ENCODE assay signal across 1 cellular context in the genomic region with DNA sequence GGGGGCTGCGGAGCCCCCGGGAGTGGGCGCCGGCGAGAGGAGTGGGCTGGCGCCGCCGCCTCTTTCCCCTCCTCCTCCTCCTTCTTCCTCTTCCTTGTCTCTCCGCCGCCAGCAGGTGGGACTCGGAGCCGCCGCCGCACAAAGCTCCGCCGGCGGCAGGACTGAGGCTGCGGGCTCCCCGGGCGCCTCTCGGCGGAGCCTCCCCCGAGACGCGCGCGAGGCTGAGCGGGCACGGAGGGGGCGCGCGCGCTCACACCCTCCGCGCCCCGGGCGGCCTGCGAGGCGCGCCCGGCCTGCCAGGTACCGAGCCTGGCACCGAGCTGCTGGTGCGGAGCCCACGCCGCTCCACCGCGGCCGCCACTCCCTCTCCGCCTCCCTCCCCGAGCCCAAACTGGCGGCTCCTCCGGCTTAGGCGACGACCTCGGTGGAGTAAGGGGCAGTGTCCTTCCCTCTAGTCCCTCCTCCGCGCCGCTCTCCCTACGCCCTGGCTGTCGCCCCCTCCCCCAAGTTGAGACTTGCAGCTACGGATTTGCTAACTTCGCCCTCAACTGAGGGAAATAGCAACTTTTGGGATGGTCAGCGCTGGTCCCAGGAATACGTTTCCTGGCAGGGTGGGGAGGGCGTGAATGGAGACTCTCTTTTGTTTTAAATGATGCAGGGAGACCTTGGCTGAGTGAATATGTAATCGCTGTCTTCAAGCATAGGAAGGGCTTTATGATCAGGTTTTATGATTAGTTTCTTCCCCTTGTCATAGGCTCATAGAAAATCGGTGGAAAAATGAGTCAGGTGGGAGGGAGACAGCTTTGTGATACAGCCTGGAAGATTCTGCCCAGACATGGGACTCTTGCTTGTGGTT.
TF ChIP-seq lines count a peak whose summit lies in the region.

No MANE protein-coding gene starts in this region.

TF ChIP-seq in IMR-90, 13 proteins besides CTCF, POLR2A, EP300 and RAD21 (continued from another document):
- TF ChIP-seq, protein P1, sequence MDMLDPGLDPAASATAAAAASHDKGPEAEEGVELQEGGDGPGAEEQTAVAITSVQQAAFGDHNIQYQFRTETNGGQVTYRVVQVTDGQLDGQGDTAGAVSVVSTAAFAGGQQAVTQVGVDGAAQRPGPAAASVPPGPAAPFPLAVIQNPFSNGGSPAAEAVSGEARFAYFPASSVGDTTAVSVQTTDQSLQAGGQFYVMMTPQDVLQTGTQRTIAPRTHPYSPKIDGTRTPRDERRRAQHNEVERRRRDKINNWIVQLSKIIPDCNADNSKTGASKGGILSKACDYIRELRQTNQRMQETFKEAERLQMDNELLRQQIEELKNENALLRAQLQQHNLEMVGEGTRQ (IDR thresholded peaks at IDR 0.05; ENCODE audit: low read depth, low read length) = no peak
- TF ChIP-seq RFX5 (IDR thresholded peaks at IDR 0.05; ENCODE audit: low read depth, low read length) = no peak
- TF ChIP-seq, protein P2, sequence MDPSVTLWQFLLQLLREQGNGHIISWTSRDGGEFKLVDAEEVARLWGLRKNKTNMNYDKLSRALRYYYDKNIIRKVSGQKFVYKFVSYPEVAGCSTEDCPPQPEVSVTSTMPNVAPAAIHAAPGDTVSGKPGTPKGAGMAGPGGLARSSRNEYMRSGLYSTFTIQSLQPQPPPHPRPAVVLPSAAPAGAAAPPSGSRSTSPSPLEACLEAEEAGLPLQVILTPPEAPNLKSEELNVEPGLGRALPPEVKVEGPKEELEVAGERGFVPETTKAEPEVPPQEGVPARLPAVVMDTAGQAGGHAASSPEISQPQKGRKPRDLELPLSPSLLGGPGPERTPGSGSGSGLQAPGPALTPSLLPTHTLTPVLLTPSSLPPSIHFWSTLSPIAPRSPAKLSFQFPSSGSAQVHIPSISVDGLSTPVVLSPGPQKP (IDR thresholded peaks at IDR 0.05; ENCODE audit: borderline replicate concordance, low read depth, low read length) = no peak
- no peak for TF ChIP-seq CHD1 (IDR thresholded peaks at IDR 0.05; ENCODE audit: low read depth, low read length)
- TF ChIP-seq MAFK (IDR thresholded peaks at IDR 0.05; ENCODE audit: low read depth, low read length) = no peak
- no peak for TF ChIP-seq RCOR1 (IDR thresholded peaks at IDR 0.05; ENCODE audit: insufficient replicate concordance, low read length)
- TF ChIP-seq FOS (IDR thresholded peaks at IDR 0.05; ENCODE audit: low read depth, low read length) = no peak
